17 cellular contexts compared by ENCODE assay signal in the genomic region with DNA sequence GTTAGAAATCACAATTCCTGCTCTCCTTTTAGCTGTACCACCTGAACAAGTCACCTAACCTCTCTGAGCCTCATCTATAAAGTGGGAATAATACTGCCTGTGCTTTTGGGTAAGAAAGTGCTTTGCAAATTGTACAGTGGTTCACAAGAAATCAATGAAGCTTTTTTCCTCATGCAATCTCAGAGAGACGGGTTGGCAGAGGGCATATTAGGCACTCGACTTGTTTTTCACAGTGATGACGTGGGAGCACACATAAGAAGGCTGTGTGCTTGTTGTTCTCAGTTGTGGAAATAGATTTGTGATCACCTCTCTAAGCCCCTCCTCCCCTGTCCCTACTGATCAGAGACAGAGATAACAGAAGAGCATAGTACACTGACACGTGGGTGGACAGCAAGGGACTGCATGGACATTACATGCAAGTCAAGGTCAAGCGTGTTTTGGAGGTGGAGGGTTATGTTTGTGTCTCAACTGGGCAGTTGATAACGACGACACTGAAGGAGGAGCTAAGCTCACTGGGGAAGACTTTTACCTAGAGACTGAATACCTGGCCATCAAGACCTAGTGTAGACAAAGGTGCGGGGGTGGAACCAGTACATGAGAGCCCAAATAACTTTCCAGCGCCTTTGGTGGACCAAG. TPM values are rescaled to one million over a fixed set of nuclear protein-coding genes. Genes with fewer than 3 reads are reported as not detected.
A peak's percentile ranks its signal among the peaks of the same experiment; 100 is the strongest.
DNase-seq lines count a peak whose midpoint lies in the region; ATAC-seq, FAIRE-seq and TF ChIP-seq lines count a peak whose summit lies in the region.
"Had no signal": no experiment of that assay in that cellular context is flagged by ENCODE, and none has a peak within 500 bp of the region (broad histone marks: within the 10 kb centered on the region; RNA-seq: fewer than 3 reads in every experiment).

No MANE protein-coding gene starts in this region.

- no peak overlapping the region for H3K27ac Mint-ChIP-seq in activated naive CD4-positive, alpha-beta T cell treated with anti-CD3 and anti-CD28 coated beads, Interleukin-2, amount 50 U/mL, for 24 hours

- no peaks in the 10 kb centered on the region; a peak in 1 of 5 replicates for H3K27me3 ChIP-seq in HepG2 (ENCODE audit: control insufficient read depth in 1 of 2, insufficient read depth in 2 of 2, low read length in 2 of 2)
- H3K27me3 ChIP-seq: ascending aorta had no signal

- 1% methylated on average over 9 of the region's 9 CpGs for WGBS in HepG2 (ENCODE audit: low lambda C conversion rate)

- no peak for DNase-seq in activated naive CD4-positive, alpha-beta T cell treated with anti-CD3 and anti-CD28 coated beads, Interleukin-2, amount 50 U/mL, for 16 hours
- DNase-seq in SHP77 treated with DMSO at 0.1 percent for 48 hours (lab: John Stamatoyannopoulos, UW) (peak; percentile 52), HepG2 (ENCODE audit: low spot score) (peak; percentile 96), CD1c-positive myeloid dendritic cell (ENCODE audit: extremely low spot score) (no peak), kidney (no peak)
- no peak for DNase-seq in activated CD4-positive, alpha-beta T cell treated with anti-CD3 and anti-CD28 coated beads for 1 hour
- DNase-seq: dermis blood vessel endothelial cell; GM23248; Kasumi-1; mesendoderm; NCI-H187 treated with DMSO at 0.1 percent for 48 hours; stimulated activated CD4-positive, alpha-beta T cell treated with anti-CD3 and anti-CD28 coated beads, Interleukin-1b, Interleukin-23, amount 100 ng/mL, for 48 hours had no signal

- H3K4me3 ChIP-seq in HepG2 (replicated peaks in 1 of 3; ENCODE audit: insufficient read depth in 1 of 3, low read depth in 2 of 3, low read length in 3 of 3) (peak overlapping the region; percentile 49 to 99 (median 60)), kidney (ENCODE audit: low read length in 2 of 2) (no peak overlapping the region)

- in situ Hi-C loops in HepG2 (cut with HindIII; ENCODE audit: extremely low pct_ligation_motif_present, low pct_unique_long_range_greater_than_20kb) = no loop called here

- intact Hi-C loops in HepG2 (cut with micrococcal nuclease; ENCODE audit: unreplicated experiment) (loop anchor here (2.0 kb wide), 1 partner anchor 14 kb away; no protein-coding TSS in a partner anchor), kidney (cut with DNase I) (no loop called here)

- peaks cover 32% of the 10 kb centered on the region for H3K79me2 ChIP-seq in HepG2 (ENCODE audit: insufficient read depth, low read length)

- H3K9me3 ChIP-seq in HepG2 (ENCODE audit: low read length) (no peaks in the 10 kb centered on the region), kidney (ENCODE audit: control insufficient read depth in 1 of 2, low read length in 2 of 2) (no peaks in the 10 kb centered on the region)
- H3K9me3 ChIP-seq: ascending aorta had no signal

- no peak overlapping the region for H2AFZ ChIP-seq in HepG2 (ENCODE audit: low read length)

- FAIRE-seq in HepG2 (lab: Jason Lieb, UNC) (peak; percentile 90), kidney (lab: Jason Lieb, UNC) (no peak)
- FAIRE-seq: G401.6, GM18507 had no signal

- H3K9ac ChIP-seq in HepG2 (ENCODE audit: insufficient read depth, low read depth, low read length) (peak overlapping the region; percentile 93), kidney (ENCODE audit: low read length in 2 of 2) (no peak overlapping the region)

- peaks cover 17% of the 10 kb centered on the region for H3K4me1 Mint-ChIP-seq in activated naive CD4-positive, alpha-beta T cell treated with anti-CD3 and anti-CD28 coated beads, Interleukin-2, amount 50 U/mL, for 24 hours

- peaks cover 15% of the 10 kb centered on the region for H4K20me1 ChIP-seq in HepG2 (ENCODE audit: insufficient read depth, low read length)

- H3K9me3 Mint-ChIP-seq in activated naive CD4-positive, alpha-beta T cell treated with anti-CD3 and anti-CD28 coated beads, Interleukin-2, amount 50 U/mL, for 24 hours = no peaks in the 10 kb centered on the region

- TF ChIP-seq RAD21 in HepG2 (CRISPR knock-in tag; IDR thresholded peaks at IDR 0.05) = no peak

- H3K36me3 ChIP-seq in HepG2 (replicated peaks in 1 of 2; ENCODE audit: control insufficient read depth in 1 of 2, insufficient read depth in 2 of 2, low read length in 2 of 2) = peaks cover 0 to 12% of the 10 kb centered on the region in 2 experiments; a peak in 3 of 5 replicates
- no peaks in the 10 kb centered on the region for H3K36me3 ChIP-seq in kidney (ENCODE audit: control insufficient read depth in 1 of 2, insufficient read depth in 2 of 2, low read length in 2 of 2)
- H3K36me3 ChIP-seq: ascending aorta had no signal

- TF ChIP-seq POLR2A in HepG2 (IDR thresholded peaks at IDR 0.05; ENCODE audit: insufficient read depth in 1 of 2, low read depth in 2 of 2, low read length in 2 of 2) = peak; percentile 33 to 57; a peak in 2 of 4 replicates

- no peaks in the 10 kb centered on the region for H3K36me3 Mint-ChIP-seq in activated naive CD4-positive, alpha-beta T cell treated with anti-CD3 and anti-CD28 coated beads, Interleukin-2, amount 50 U/mL, for 24 hours

- TF ChIP-seq EP300 in HepG2 (IDR thresholded peaks at IDR 0.05; ENCODE audit: low read depth in 2 of 2, low read length in 2 of 2) = peak; percentile 12 to 98; a peak in 2 of 4 replicates
- peak; percentile 97 for TF ChIP-seq EP300 in HepG2 (CRISPR knock-in tag; IDR thresholded peaks at IDR 0.05; ENCODE audit: borderline replicate concordance)

- no peaks in the 10 kb centered on the region for H3K27me3 Mint-ChIP-seq in activated naive CD4-positive, alpha-beta T cell treated with anti-CD3 and anti-CD28 coated beads, Interleukin-2, amount 50 U/mL, for 24 hours

- peak; percentile 10 for ATAC-seq in HepG2

- TF ChIP-seq CTCF in HepG2 (CRISPR knock-in tag; IDR thresholded peaks at IDR 0.05) (no peak), kidney (IDR thresholded peaks at IDR 0.05; ENCODE audit: borderline replicate concordance, extremely low read depth, insufficient read depth) (no peak)

- no TSS peak for BruUV-seq in HepG2 (replicated peaks; lab: Mats Ljungman, UMichigan)

- H3K27ac ChIP-seq in HepG2 (ENCODE audit: extremely low read length, insufficient read depth, low read length) = peak overlapping the region; percentile 95
- H3K27ac ChIP-seq in temporal lobe (ENCODE audit: low read depth, low read length) = peak overlapping the region; percentile 86
- H3K27ac ChIP-seq in kidney (ENCODE audit: low read depth in 2 of 2, low read length in 2 of 2) = no peak overlapping the region

- H3K4me2 ChIP-seq in HepG2 (ENCODE audit: low read depth, low read length) = peak overlapping the region; percentile 97

- POLR2A ChIA-PET in HepG2 (lab: Yijun Ruan, JAX) = interaction anchor here (0.6 to 11.8 kb wide), 13 partner anchors 9 to 1361 kb away, joined by 3 to 306 read pairs (median 8); no protein-coding TSS in a partner anchor

- CTCF ChIA-PET in HepG2 (lab: Yijun Ruan, JAX; ENCODE audit: low intra/inter-chr PET ratio, low total read pairs) = no interaction called here

- H3K4me3 Mint-ChIP-seq in activated naive CD4-positive, alpha-beta T cell treated with anti-CD3 and anti-CD28 coated beads, Interleukin-2, amount 50 U/mL, for 24 hours = peak overlapping the region; percentile 23

- H3K4me1 ChIP-seq in HepG2 (ENCODE audit: insufficient read depth, low read length) = peaks cover 80% of the 10 kb centered on the region
- H3K4me1 ChIP-seq in kidney (ENCODE audit: control insufficient read depth in 1 of 2, insufficient read depth in 1 of 2, low read depth in 1 of 2, low read length in 2 of 2) = peaks cover 0 to 8% of the 10 kb centered on the region in 2 donors

RNA-seq across cellular contexts. Expression of gene GPT2, which starts 1.7 kb away (rescaled TPM):
- total RNA-seq in HepG2 (2016; rRNA removed; fragmentation: Illumina TruSeq; extraction: Trizol) = 130 and 138 TPM in 2 replicates
- total RNA-seq in HepG2 (2016; cell fraction: cytosol; rRNA removed; fragmentation: Illumina TruSeq; extraction: Trizol; ENCODE audit: low read depth) = 22.1 and 23.2 TPM in 2 replicates
- 114 and 146 TPM in 2 replicates for total RNA-seq in HepG2 (2016; cell fraction: insoluble cytoplasmic fraction; rRNA removed; fragmentation: Illumina TruSeq; extraction: Trizol)
- total RNA-seq in HepG2 (2016; cell fraction: membrane; rRNA removed; fragmentation: Illumina TruSeq; extraction: Trizol) = 63.0 and 65.0 TPM in 2 replicates
- total RNA-seq in HepG2 (2016; cell fraction: nucleus; rRNA removed; fragmentation: Illumina TruSeq; extraction: Trizol) = 59.4 and 71.5 TPM in 2 replicates
- 267 and 269 TPM in 2 replicates for polyA plus RNA-seq in HepG2 (2011; rRNA removed)
- 182 and 277 TPM in 2 replicates for polyA plus RNA-seq in HepG2 (2011; cell fraction: cytosol; rRNA removed)
- 334 and 385 TPM in 2 replicates for polyA plus RNA-seq in HepG2 (2011; cell fraction: nucleus; rRNA removed)
- 220 and 249 TPM in 2 replicates for polyA plus RNA-seq in HepG2 (2012)
- polyA plus RNA-seq in HepG2 (2016; cell fraction: cytosol; fragmentation: Illumina TruSeq; extraction: Trizol; ENCODE audit: low read depth) = 21.5 and 27.7 TPM in 2 replicates
- 122 and 156 TPM in 2 replicates for polyA plus RNA-seq in HepG2 (2016; cell fraction: insoluble cytoplasmic fraction; fragmentation: Illumina TruSeq; extraction: Trizol; ENCODE audit: low read depth)
- 42.5 and 45.9 TPM in 2 replicates for polyA plus RNA-seq in HepG2 (2016; cell fraction: membrane; fragmentation: Illumina TruSeq; extraction: Trizol; ENCODE audit: low read depth)
- polyA plus RNA-seq in HepG2 (2016; cell fraction: nucleus; fragmentation: Illumina TruSeq; extraction: Trizol; ENCODE audit: insufficient read depth, low read depth) = 148 and 163 TPM in 2 replicates
- polyA minus RNA-seq in HepG2 (2011; rRNA and poly(A)+ RNA removed; ENCODE audit: low replicate concordance) = 33.0 and 786 TPM in 2 replicates
- polyA minus RNA-seq in HepG2 (2011; cell fraction: cytosol; rRNA and poly(A)+ RNA removed) = 198 TPM in 2 replicates
- polyA minus RNA-seq in HepG2 (2011; cell fraction: nucleus; rRNA and poly(A)+ RNA removed) = 79.2 and 86.4 TPM in 2 replicates
- total RNA-seq in temporal lobe = 16.5 TPM
- 6.5 TPM for total RNA-seq in kidney
- 37.1 TPM for polyA plus RNA-seq in kidney (ENCODE audit: insufficient read depth, low read depth, low replicate concordance)

RNA-seq across cellular contexts. Expression of gene C16orf87, which starts 51.4 kb away (rescaled TPM):
- total RNA-seq in HepG2 (2016; rRNA removed; fragmentation: Illumina TruSeq; extraction: Trizol) (19.5 and 27.6 TPM in 2 replicates), temporal lobe (23.8 TPM), kidney (7.2 TPM)
- 12.4 and 15.0 TPM in 2 replicates for total RNA-seq in HepG2 (2016; cell fraction: cytosol; rRNA removed; fragmentation: Illumina TruSeq; extraction: Trizol; ENCODE audit: low read depth)
- 20.6 and 26.6 TPM in 2 replicates for total RNA-seq in HepG2 (2016; cell fraction: insoluble cytoplasmic fraction; rRNA removed; fragmentation: Illumina TruSeq; extraction: Trizol)
- total RNA-seq in HepG2 (2016; cell fraction: membrane; rRNA removed; fragmentation: Illumina TruSeq; extraction: Trizol) = 21.9 and 26.0 TPM in 2 replicates
- total RNA-seq in HepG2 (2016; cell fraction: nucleus; rRNA removed; fragmentation: Illumina TruSeq; extraction: Trizol) = 10.7 and 12.4 TPM in 2 replicates
- polyA plus RNA-seq in HepG2 (2011; rRNA removed) (5.7 and 8.6 TPM in 2 replicates), kidney (ENCODE audit: insufficient read depth, low read depth, low replicate concordance) (11.2 TPM)
- 4.2 and 5.6 TPM in 2 replicates for polyA plus RNA-seq in HepG2 (2011; cell fraction: cytosol; rRNA removed)
- 2.1 and 3.9 TPM in 2 replicates for polyA plus RNA-seq in HepG2 (2011; cell fraction: nucleus; rRNA removed)
- 12.9 and 18.1 TPM in 2 replicates for polyA plus RNA-seq in HepG2 (2012)
- 8.5 and 11.4 TPM in 2 replicates for polyA plus RNA-seq in HepG2 (2016; cell fraction: cytosol; fragmentation: Illumina TruSeq; extraction: Trizol; ENCODE audit: low read depth)
- 31.9 and 33.4 TPM in 2 replicates for polyA plus RNA-seq in HepG2 (2016; cell fraction: insoluble cytoplasmic fraction; fragmentation: Illumina TruSeq; extraction: Trizol; ENCODE audit: low read depth)
- polyA plus RNA-seq in HepG2 (2016; cell fraction: membrane; fragmentation: Illumina TruSeq; extraction: Trizol; ENCODE audit: low read depth) = 14.6 and 16.7 TPM in 2 replicates
- 17.0 and 18.6 TPM in 2 replicates for polyA plus RNA-seq in HepG2 (2016; cell fraction: nucleus; fragmentation: Illumina TruSeq; extraction: Trizol; ENCODE audit: insufficient read depth, low read depth)
- 3.1 and 4.3 TPM in 2 replicates for polyA minus RNA-seq in HepG2 (2011; rRNA and poly(A)+ RNA removed; ENCODE audit: low replicate concordance)
- polyA minus RNA-seq in HepG2 (2011; cell fraction: cytosol; rRNA and poly(A)+ RNA removed) = 5.7 and 6.3 TPM in 2 replicates
- 10.3 and 11.4 TPM in 2 replicates for polyA minus RNA-seq in HepG2 (2011; cell fraction: nucleus; rRNA and poly(A)+ RNA removed)

Comparison
In these comparisons a context has a peak if more than half of its experiments do, and no peak if none do; other contexts are left out.
1. DNase-seq: peak in SHP77 treated with DMSO at 0.1 percent for 48 hours (single experiment) and HepG2 (single experiment); none in activated naive CD4-positive, alpha-beta T cell treated with anti-CD3 and anti-CD28 coated beads, Interleukin-2, amount 50 U/mL, for 16 hours (single experiment), CD1c-positive myeloid dendritic cell (single experiment), kidney (single experiment) and activated CD4-positive, alpha-beta T cell treated with anti-CD3 and anti-CD28 coated beads for 1 hour (single experiment).
2. H3K27ac ChIP-seq: peak in HepG2 (single experiment) and temporal lobe (single experiment); none in kidney (0 of 2).
3. H3K4me3 ChIP-seq: peak in HepG2 (3 of 3); none in kidney (0 of 2).